ENCODE assay signal across 25 cellular contexts in the genomic region with DNA sequence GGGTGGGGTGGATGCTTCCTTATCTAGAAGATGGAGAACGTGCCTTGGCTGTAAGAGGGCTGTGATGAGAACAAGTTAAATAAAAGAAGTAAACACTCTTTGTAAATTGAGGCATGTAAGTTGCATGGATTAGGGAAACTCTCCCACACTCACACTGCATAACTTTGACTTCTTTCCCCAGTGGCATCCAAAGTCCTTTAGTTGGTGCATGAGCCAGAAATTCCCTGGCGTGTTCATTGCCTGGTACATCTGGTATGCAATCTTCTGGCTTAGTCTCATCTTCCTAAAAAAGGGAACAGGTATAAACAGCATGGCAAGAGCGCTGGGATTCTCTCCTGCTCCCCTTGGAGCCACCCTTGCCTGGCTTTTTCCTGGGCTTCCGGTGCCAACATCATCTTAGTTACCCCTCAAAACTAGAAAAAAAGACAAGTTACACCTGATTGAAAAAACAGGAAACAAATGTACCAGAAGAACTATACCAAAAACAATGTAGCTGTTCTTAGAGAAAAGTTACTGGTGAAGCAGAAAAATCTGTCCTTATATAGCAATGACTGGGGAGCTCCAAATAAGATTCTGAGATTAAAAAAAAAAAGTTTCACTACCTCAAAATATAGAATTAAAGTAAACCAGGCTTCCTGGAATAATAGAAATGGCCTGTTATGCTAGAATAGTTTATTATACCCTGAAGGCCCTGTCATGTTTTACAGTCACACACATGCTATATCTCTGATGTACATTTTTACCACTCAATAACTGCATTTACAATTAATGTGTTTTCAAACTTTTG. TPM values are rescaled to one million over a fixed set of nuclear protein-coding genes. Genes with fewer than 3 reads are reported as not detected.
A peak's percentile ranks its signal among the peaks of the same experiment; 100 is the strongest.
DNase-seq lines count a peak whose midpoint lies in the region; ATAC-seq and TF ChIP-seq lines count a peak whose summit lies in the region.
"Had no signal": no experiment of that assay in that cellular context is flagged by ENCODE, and none has a peak within 500 bp of the region (broad histone marks: within the 10 kb centered on the region; RNA-seq: fewer than 3 reads in every experiment).

No MANE protein-coding gene starts in this region.

- TF ChIP-seq POLR2A in heart left ventricle (IDR thresholded peaks at IDR 0.05), result no peak

- no peak overlapping the region for H3K4me3 Mint-ChIP-seq in stimulated activated memory B cell treated with anti-CD40 and anti-IgM and Interleukin-4, amounts not matched to agents 10 μg/mL and 1 μg/mL and 100 μg/mL, for 72 hours
- no peak overlapping the region for H3K4me3 Mint-ChIP-seq in naive thymus-derived CD4-positive, alpha-beta T cell
- H3K4me3 Mint-ChIP-seq: activated naive CD4-positive, alpha-beta T cell treated with anti-CD3 and anti-CD28 coated beads for 36 hours; CD14-positive monocyte; GM23338; nephron progenitor cell had no signal

- H3K4me3 ChIP-seq in SK-N-MC, result no peak overlapping the region
- H3K4me3 ChIP-seq in heart left ventricle, result no peak overlapping the region
- H3K4me3 ChIP-seq in naive thymus-derived CD4-positive, alpha-beta T cell (ENCODE audit: low read length), result no peak overlapping the region
- H3K4me3 ChIP-seq: GM23338, ovary, smooth muscle cell, upper lobe of left lung had no signal

- no peak for DNase-seq in SK-N-MC (ENCODE audit: low read depth, low spot score)
- peak in 1 of 5 donors; percentile 28 for DNase-seq in heart left ventricle
- DNase-seq in naive thymus-derived CD4-positive, alpha-beta T cell, result no peak
- DNase-seq: activated CD4-positive, alpha-beta T cell treated with anti-CD3 and anti-CD28 coated beads for 48 hours; activated naive CD4-positive, alpha-beta T cell treated with anti-CD3 and anti-CD28 coated beads for 36 hours; amniotic stem cell; brain microvascular endothelial cell; DMS 273 treated with DMSO at 0.1 percent for 48 hours; NCI-H1092 treated with DMSO at 0.1 percent for 48 hours; NCI-H187; NCI-H2171 treated with DMSO at 0.1 percent for 48 hours; NCI-H526; nephron progenitor cell; ovary; retina; stimulated activated CD4-positive, alpha-beta T cell treated with anti-CD3 and anti-CD28 coated beads, Interleukin-2, amount 100 ng/mL, for 24 hours; T-helper 2 cell; upper lobe of left lung had no signal

- H3K9me3 Mint-ChIP-seq in stimulated activated memory B cell treated with anti-CD40 and anti-IgM and Interleukin-4, amounts not matched to agents 10 μg/mL and 1 μg/mL and 100 μg/mL, for 72 hours, result no peaks in the 10 kb centered on the region
- no peaks in the 10 kb centered on the region for H3K9me3 Mint-ChIP-seq in naive thymus-derived CD4-positive, alpha-beta T cell
- H3K9me3 Mint-ChIP-seq: activated naive CD4-positive, alpha-beta T cell treated with anti-CD3 and anti-CD28 coated beads for 36 hours; CD14-positive monocyte; GM23338; nephron progenitor cell had no signal

- H3K9me3 ChIP-seq in SK-N-MC (ENCODE audit: low read depth, low read length) (no peaks in the 10 kb centered on the region), heart left ventricle (no peaks in the 10 kb centered on the region)
- H3K9me3 ChIP-seq in naive thymus-derived CD4-positive, alpha-beta T cell (ENCODE audit: control insufficient read depth in 2 of 3, low read length in 3 of 3), result no peaks in the 10 kb centered on the region
- H3K9me3 ChIP-seq: ovary, upper lobe of left lung had no signal

- H3K27me3 ChIP-seq in heart left ventricle, result no peaks in the 10 kb centered on the region
- no peaks in the 10 kb centered on the region for H3K27me3 ChIP-seq in naive thymus-derived CD4-positive, alpha-beta T cell (ENCODE audit: control insufficient read depth in 2 of 2, insufficient read depth in 2 of 2, low read length in 2 of 2)
- H3K27me3 ChIP-seq: brain microvascular endothelial cell, ovary, upper lobe of left lung had no signal

- H3K9ac ChIP-seq in SK-N-MC (ENCODE audit: insufficient read length), result no peak overlapping the region

- peaks cover 0 to 18% (median 2%) of the 10 kb centered on the region in 12 donors for H3K4me1 ChIP-seq in heart left ventricle
- no peaks in the 10 kb centered on the region for H3K4me1 ChIP-seq in naive thymus-derived CD4-positive, alpha-beta T cell (ENCODE audit: control insufficient read depth in 2 of 2, insufficient read depth in 2 of 2, low read length in 2 of 2)
- H3K4me1 ChIP-seq: upper lobe of left lung had no signal

- peaks cover 69% of the 10 kb centered on the region for H3K36me3 Mint-ChIP-seq in stimulated activated memory B cell treated with anti-CD40 and anti-IgM and Interleukin-4, amounts not matched to agents 10 μg/mL and 1 μg/mL and 100 μg/mL, for 72 hours
- H3K36me3 Mint-ChIP-seq in naive thymus-derived CD4-positive, alpha-beta T cell, result peaks cover 9 to 39% (median 11%) of the 10 kb centered on the region in 5 donors

- POLR2A ChIA-PET in naive thymus-derived CD4-positive, alpha-beta T cell (lab: Charles Lee), result no interaction called here

- ATAC-seq in GM18868 (IDR thresholded peaks at IDR 0.05; ENCODE audit: unreplicated experiment) (peak; percentile 56), heart left ventricle (peak; percentile 33 to 85 (median 74)), HG03439 (IDR thresholded peaks at IDR 0.05; ENCODE audit: unreplicated experiment) (no peak), HG02610 (IDR thresholded peaks at IDR 0.05; ENCODE audit: unreplicated experiment) (no peak)
- peak; percentile 74 for ATAC-seq in stimulated activated memory B cell treated with anti-CD40 and anti-IgM and Interleukin-4, amounts not matched to agents 10 μg/mL and 1 μg/mL and 100 μg/mL, for 72 hours
- ATAC-seq in naive thymus-derived CD4-positive, alpha-beta T cell, result no peak
- ATAC-seq: GM23338 had no signal

- H3K36me3 ChIP-seq in SK-N-MC (ENCODE audit: insufficient read depth, low read length), result peaks cover 82% of the 10 kb centered on the region
- H3K36me3 ChIP-seq in heart left ventricle, result peaks cover 0 to 93% (median 78%) of the 10 kb centered on the region in 9 donors
- peaks cover 3 to 71% (median 8%) of the 10 kb centered on the region in 3 experiments for H3K36me3 ChIP-seq in naive thymus-derived CD4-positive, alpha-beta T cell (ENCODE audit: control insufficient read depth in 2 of 3, insufficient read depth in 3 of 3, low read length in 3 of 3)
- H3K36me3 ChIP-seq: ovary had no signal

- 39 to 64% (median 42%) methylated on average over 4 of the region's 4 CpGs for WGBS in heart left ventricle, 4 donors

- peak overlapping the region; percentile 94 for H3K27ac Mint-ChIP-seq in stimulated activated memory B cell treated with anti-CD40 and anti-IgM and Interleukin-4, amounts not matched to agents 10 μg/mL and 1 μg/mL and 100 μg/mL, for 72 hours
- H3K27ac Mint-ChIP-seq in naive thymus-derived CD4-positive, alpha-beta T cell, result peak overlapping the region in 4 of 9 donors; percentile 5 to 84 (median 70)
- H3K27ac Mint-ChIP-seq: activated naive CD4-positive, alpha-beta T cell treated with anti-CD3 and anti-CD28 coated beads for 36 hours; GM23338; nephron progenitor cell had no signal

- TF ChIP-seq CTCF in heart left ventricle (IDR thresholded peaks at IDR 0.05), result no peak

- H3K27me3 Mint-ChIP-seq in stimulated activated memory B cell treated with anti-CD40 and anti-IgM and Interleukin-4, amounts not matched to agents 10 μg/mL and 1 μg/mL and 100 μg/mL, for 72 hours, result no peaks in the 10 kb centered on the region
- no peaks in the 10 kb centered on the region for H3K27me3 Mint-ChIP-seq in naive thymus-derived CD4-positive, alpha-beta T cell

- H3K27ac ChIP-seq in SK-N-MC (peak overlapping the region; percentile 46; the same call in 1 of the 2 replicates), heart left ventricle (peak overlapping the region in 5 of 12 donors; percentile 44 to 64 (median 57))
- H3K27ac ChIP-seq in naive thymus-derived CD4-positive, alpha-beta T cell (ENCODE audit: low read depth, low read length), result no peak overlapping the region
- H3K27ac ChIP-seq: brain microvascular endothelial cell, ovary, upper lobe of left lung had no signal

- CTCF ChIA-PET in naive thymus-derived CD4-positive, alpha-beta T cell (lab: Charles Lee), result interaction anchor here (1.9 kb wide), 1 partner anchor 253 kb away, joined by 6 read pairs; no protein-coding TSS in a partner anchor

- intact Hi-C loops in heart left ventricle (cut with DNase I), result no loop called here
- intact Hi-C loops in naive thymus-derived CD4-positive, alpha-beta T cell (cut with micrococcal nuclease), result no loop called here

- peaks cover 43% of the 10 kb centered on the region for H3K4me1 Mint-ChIP-seq in stimulated activated memory B cell treated with anti-CD40 and anti-IgM and Interleukin-4, amounts not matched to agents 10 μg/mL and 1 μg/mL and 100 μg/mL, for 72 hours
- H3K4me1 Mint-ChIP-seq in naive thymus-derived CD4-positive, alpha-beta T cell, result peaks cover 0 to 28% (median 13%) of the 10 kb centered on the region in 7 donors
- H3K4me1 Mint-ChIP-seq: CD14-positive monocyte, GM23338, nephron progenitor cell had no signal

RNA-seq across cellular contexts. Expression of a gene that starts 9.9 kb away (rescaled TPM):
- total RNA-seq in heart left ventricle, result 10 to 100 TPM; 12.4 to 25.9 (median 18.0) TPM
- 10 to 100 TPM; 13.3 to 31.7 TPM for polyA plus RNA-seq in heart left ventricle
- total RNA-seq in naive thymus-derived CD4-positive, alpha-beta T cell, result 10 to 100 TPM; 12.7 to 23.3 (median 14.7) TPM
- 10 to 100 TPM; 20.4 to 21.5 TPM for polyA plus RNA-seq in naive thymus-derived CD4-positive, alpha-beta T cell

RNA-seq across cellular contexts. Expression of a gene that starts 30.0 kb away (rescaled TPM):
- total RNA-seq in heart left ventricle, result 10 to 100 TPM in 8 of 9 donors, 1 to 10 TPM in 1; 8.4 to 29.3 (median 11.4) TPM
- polyA plus RNA-seq in heart left ventricle, result 1 to 10 TPM; 7.4 to 7.5 TPM
- total RNA-seq in naive thymus-derived CD4-positive, alpha-beta T cell, result 10 to 100 TPM; 11.7 to 31.0 (median 28.3) TPM
- 10 to 100 TPM; 11.1 to 13.1 TPM for polyA plus RNA-seq in naive thymus-derived CD4-positive, alpha-beta T cell

RNA-seq across cellular contexts. Expression of a gene that starts 36.8 kb away (rescaled TPM):
- total RNA-seq in heart left ventricle, result 10 to 100 TPM; 13.4 to 32.2 (median 20.1) TPM
- 10 to 100 TPM; 13.1 to 14.6 TPM for polyA plus RNA-seq in heart left ventricle
- total RNA-seq in naive thymus-derived CD4-positive, alpha-beta T cell, result 10 to 100 TPM; 36.6 to 51.3 (median 48.5) TPM
- polyA plus RNA-seq in naive thymus-derived CD4-positive, alpha-beta T cell, result 10 to 100 TPM; 45.7 to 64.8 TPM

Comparison
In these comparisons a context has a peak if more than half of its experiments do, and no peak if none do; other contexts are left out.
1. ATAC-seq: peak in GM18868 (single experiment), heart left ventricle (4 of 4) and stimulated activated memory B cell treated with anti-CD40 and anti-IgM and Interleukin-4, amounts not matched to agents 10 μg/mL and 1 μg/mL and 100 μg/mL, for 72 hours (single experiment); none in naive thymus-derived CD4-positive, alpha-beta T cell (single experiment), HG03439 (single experiment) and HG02610 (single experiment).